Comparison of ENCODE assay signal across 1 cellular context in genomic region chr1:224380003-224380402, GRCh38.
A peak's percentile ranks its signal among the peaks of the same experiment; 100 is the strongest.
TF ChIP-seq lines count a peak whose summit lies in the region.

No MANE protein-coding gene starts in this region.

TF ChIP-seq in HepG2, 621 proteins besides CTCF, POLR2A, EP300 and RAD21:
- TF ChIP-seq POLR2G (IDR thresholded peaks at IDR 0.05; ENCODE audit: low read depth, low read length), result 0 out of 2 replicates have a peak, but pooled peaks have one; percentile 22
- TF ChIP-seq ZNF496 (CRISPR knock-in tag; IDR thresholded peaks at IDR 0.05; ENCODE audit: insufficient replicate concordance), result no peak
